23 cellular contexts compared by ENCODE assay signal in genomic region chr12:63919758-63920157, GRCh38.
DNase-seq lines count a peak whose midpoint lies in the region; ATAC-seq and TF ChIP-seq lines count a peak whose summit lies in the region.
"Had no signal": no experiment of that assay in that cellular context is flagged by ENCODE, and none has a peak within 500 bp of the region (broad histone marks: within the 10 kb centered on the region; RNA-seq: fewer than 3 reads in every experiment).

No MANE protein-coding gene starts in this region.

- H3K27me3 ChIP-seq in breast epithelium (no peaks in the 10 kb centered on the region), brain microvascular endothelial cell (replicated peaks) (no peaks in the 10 kb centered on the region)
- H3K27me3 ChIP-seq: neutrophil, upper lobe of right lung had no signal

- BruUV-seq in MCF 10A (replicated peaks; lab: Mats Ljungman, UMichigan) = no TSS peak

- H3K4me1 Mint-ChIP-seq in MCF 10A (ENCODE audit: insufficient read depth, unreplicated experiment) = peaks cover 74% of the 10 kb centered on the region
- H3K4me1 Mint-ChIP-seq: activated CD4-positive, alpha-beta memory T cell treated with anti-CD3 and anti-CD28 coated beads, Interleukin-2, amount 10 ng/mL, durations not matched to agents 7 days and 5 days had no signal

- H3K27me3 Mint-ChIP-seq in MCF 10A (ENCODE audit: insufficient read depth, unreplicated experiment) = no peaks in the 10 kb centered on the region
- H3K27me3 Mint-ChIP-seq: activated CD4-positive, alpha-beta memory T cell treated with anti-CD3 and anti-CD28 coated beads, Interleukin-2, amount 10 ng/mL, durations not matched to agents 7 days and 5 days; B cell had no signal

- H3K27ac Mint-ChIP-seq in MCF 10A (ENCODE audit: low read depth, unreplicated experiment) = peak overlapping the region; percentile 89
- H3K27ac Mint-ChIP-seq: activated CD4-positive, alpha-beta memory T cell treated with anti-CD3 and anti-CD28 coated beads, Interleukin-2, amount 10 ng/mL, durations not matched to agents 7 days and 5 days; B cell had no signal

- POLR2A ChIA-PET in MCF 10A (lab: Yijun Ruan, JAX) = interaction anchor here (0.6 to 9.3 kb wide), 14 partner anchors 9 to 184 kb away, joined by 3 to 101 read pairs (median 5); partner anchors contain the start of gene SRGAP1

- intact Hi-C loops in MCF 10A (cut with micrococcal nuclease) (loop anchor here (5.0 kb wide), 2 partner anchors 168 to 263 kb away; no protein-coding TSS in a partner anchor), breast epithelium (cut with DNase I; ENCODE audit: low total_unique reads) (no loop called here)

- peaks cover 8% of the 10 kb centered on the region for H3K9me3 Mint-ChIP-seq in MCF 10A (ENCODE audit: unreplicated experiment)
- H3K9me3 Mint-ChIP-seq: activated CD4-positive, alpha-beta memory T cell treated with anti-CD3 and anti-CD28 coated beads, Interleukin-2, amount 10 ng/mL, durations not matched to agents 7 days and 5 days had no signal

- no peak overlapping the region for H3K27ac ChIP-seq in breast epithelium
- H3K27ac ChIP-seq in brain microvascular endothelial cell = peak overlapping the region; percentile 98
- H3K27ac ChIP-seq: neutrophil, psoas muscle, upper lobe of right lung had no signal

- H3K9me3 ChIP-seq in breast epithelium = no peaks in the 10 kb centered on the region
- H3K9me3 ChIP-seq: neutrophil, psoas muscle, upper lobe of right lung had no signal

- H3K4me3 Mint-ChIP-seq in MCF 10A (ENCODE audit: unreplicated experiment) = peak overlapping the region; percentile 26
- H3K4me3 Mint-ChIP-seq: activated CD4-positive, alpha-beta memory T cell treated with anti-CD3 and anti-CD28 coated beads, Interleukin-2, amount 10 ng/mL, durations not matched to agents 7 days and 5 days; B cell had no signal

- DNase-seq in MCF 10A (ENCODE audit: unreplicated experiment) = no peak
- no peak for DNase-seq in breast epithelium (ENCODE audit: low spot score in 2 of 2)
- no peak for DNase-seq in brain microvascular endothelial cell
- peak; percentile 60 for DNase-seq in fibroblast of the aortic adventitia (ENCODE audit: low read depth)
- no peak for DNase-seq in T-helper 1 cell
- no peak for DNase-seq in OCI-M2 (lab: John Stamatoyannopoulos, UW; ENCODE audit: unreplicated experiment)
- DNase-seq in NCI-H226 = no peak
- DNase-seq: activated CD4-positive, alpha-beta memory T cell treated with anti-CD3 and anti-CD28 coated beads, Interleukin-2, amount 10 ng/mL, durations not matched to agents 7 days and 5 days; activated CD4-positive, CD25-positive, alpha-beta regulatory T cell; activated T-cell treated with anti-CD3 and anti-CD28 coated beads for 4 hours; head of caudate nucleus; left colon; mesenchymal stem cell; NCI-H1105 treated with DMSO at 0.1 percent for 48 hours; NCI-H2081; NCI-H345; NCI-H82; psoas muscle; stimulated activated CD8-positive, alpha-beta memory T cell treated with anti-CD3 and anti-CD28 coated beads, Interleukin-4, amount 100 ng/mL, for 48 hours; upper lobe of right lung had no signal

- CTCF ChIA-PET in MCF 10A (lab: Yijun Ruan, JAX) = interaction anchor here (0.6 to 4.6 kb wide), 7 partner anchors 9 to 473 kb away, joined by 3 to 28 read pairs (median 4); partner anchors contain the start of gene SRGAP1

- H3K36me3 Mint-ChIP-seq in MCF 10A (ENCODE audit: insufficient read depth, unreplicated experiment) = peaks cover 12% of the 10 kb centered on the region

- no peak for ATAC-seq in GM18498 (IDR thresholded peaks at IDR 0.05; ENCODE audit: unreplicated experiment)
- ATAC-seq: left colon, psoas muscle, upper lobe of right lung had no signal

- in situ Hi-C loops in brain microvascular endothelial cell (cut with HindIII; ENCODE audit: low pct_ligation_motif_present, low sequenced_read_pairs) = no loop called here

- TF ChIP-seq CTCF in MCF 10A (IDR thresholded peaks at IDR 0.05; ENCODE audit: unreplicated experiment) (no peak), breast epithelium (IDR thresholded peaks at IDR 0.05) (no peak), brain microvascular endothelial cell (IDR thresholded peaks at IDR 0.05; ENCODE audit: low read depth, low read length, missing control alignments) (no peak), fibroblast of the aortic adventitia (IDR thresholded peaks at IDR 0.05; ENCODE audit: insufficient read depth, low read length) (no peak)

- H3K4me1 ChIP-seq in breast epithelium = peaks cover 0 to 4% of the 10 kb centered on the region in 2 donors
- H3K4me1 ChIP-seq: psoas muscle had no signal

- H3K4me3 ChIP-seq in breast epithelium (no peak overlapping the region), brain microvascular endothelial cell (ENCODE audit: low read depth, low read length) (no peak overlapping the region), fibroblast of the aortic adventitia (ENCODE audit: low read depth, low read length) (no peak overlapping the region)
- H3K4me3 ChIP-seq: psoas muscle, upper lobe of right lung had no signal

- H3K36me3 ChIP-seq in breast epithelium (no peaks in the 10 kb centered on the region), brain microvascular endothelial cell (replicated peaks) (no peaks in the 10 kb centered on the region)
- H3K36me3 ChIP-seq: neutrophil, upper lobe of right lung had no signal

- TF ChIP-seq POLR2A in breast epithelium (IDR thresholded peaks at IDR 0.05) = no peak
